In genomic region chr6:42774821-42775487, GRCh38 we compare ENCODE assay signal across 2 cellular contexts.
TF ChIP-seq lines count a peak whose summit lies in the region.

No MANE protein-coding gene starts in this region.

TF ChIP-seq in GM12891, 5 proteins besides CTCF, POLR2A, EP300 and RAD21:
- TF ChIP-seq TAF1 (IDR thresholded peaks at IDR 0.05; ENCODE audit: low read depth, low read length) (peak; percentile 10; the same call in 1 of the 2 replicates), SPI1 (IDR thresholded peaks at IDR 0.05; ENCODE audit: low read depth, low read length) (peak; percentile 83)

TF ChIP-seq in GM12878, 131 proteins besides CTCF, POLR2A, EP300 and RAD21:
- TF ChIP-seq RELB (IDR thresholded peaks at IDR 0.05; ENCODE audit: low read depth) (peak; percentile 83), RBBP5 (conservative IDR thresholded peaks at IDR 0.05) (0 out of 2 replicates have a peak, but pooled peaks have one; percentile 72), FOXM1 (IDR thresholded peaks at IDR 0.05; ENCODE audit: low read depth, low read length) (0 out of 2 replicates have a peak, but pooled peaks have one; percentile 9), ATF7 (IDR thresholded peaks at IDR 0.05; ENCODE audit: low read depth) (peak; percentile 73), SMARCA5 (IDR thresholded peaks at IDR 0.05) (peak; percentile 87), CREB1 (IDR thresholded peaks at IDR 0.05; ENCODE audit: low read depth) (0 out of 2 replicates have a peak, but pooled peaks have one; percentile 10), NBN (IDR thresholded peaks at IDR 0.05) (peak; percentile 96), EED (IDR thresholded peaks at IDR 0.05; ENCODE audit: low read depth) (peak; percentile 88), SMAD5 (IDR thresholded peaks at IDR 0.05; ENCODE audit: low read depth) (peak; percentile 55; the same call in 1 of the 2 replicates), NFIC (IDR thresholded peaks at IDR 0.05; ENCODE audit: low read depth, low read length) (peak; percentile 61; the same call in 1 of the 2 replicates), ATF2 (IDR thresholded peaks at IDR 0.05; ENCODE audit: low read length) (peak; percentile 57; the same call in 1 of the 2 replicates), SKIL (IDR thresholded peaks at IDR 0.05; ENCODE audit: low read depth, poor library complexity, severe bottlenecking) (peak; percentile 68), IKZF2 (IDR thresholded peaks at IDR 0.05) (peak; percentile 93 to 95), IRF4 (IDR thresholded peaks at IDR 0.05; ENCODE audit: low read depth, low read length) (0 out of 2 replicates have a peak, but pooled peaks have one; percentile 21), KLF5 (IDR thresholded peaks at IDR 0.05; ENCODE audit: partially characterized antibody) (peak; percentile 47), YY1 (IDR thresholded peaks at IDR 0.05; ENCODE audit: low read depth, low read length) (peak; percentile 41; the same call in 1 of the 2 replicates), PKNOX1 (IDR thresholded peaks at IDR 0.05) (peak; percentile 56), CHD2 (IDR thresholded peaks at IDR 0.05; ENCODE audit: borderline replicate concordance, low read depth, low read length) (0 out of 2 replicates have a peak, but pooled peaks have one; percentile 25), MTA2 (IDR thresholded peaks at IDR 0.05; ENCODE audit: low read depth) (peak; percentile 69), SMAD1 (IDR thresholded peaks at IDR 0.05; ENCODE audit: low read depth, partially characterized antibody) (peak; percentile 34), JUNB (IDR thresholded peaks at IDR 0.05) (peak; percentile 51), ZNF384 (IDR thresholded peaks at IDR 0.05; ENCODE audit: borderline replicate concordance, low read depth, low read length) (peak; percentile 56; the same call in 1 of the 2 replicates), NR2F1 (conservative IDR thresholded peaks at IDR 0.05) (peak; percentile 42; the same call in 1 of the 2 replicates), PML (IDR thresholded peaks at IDR 0.05; ENCODE audit: low read length) (peak; percentile 79), IKZF1 (conservative IDR thresholded peaks at IDR 0.05) (peak; percentile 94), DPF2 (IDR thresholded peaks at IDR 0.05) (peak; percentile 75), SPI1 (IDR thresholded peaks at IDR 0.05; ENCODE audit: borderline replicate concordance, insufficient read depth, low read depth, low read length) (peak; percentile 81), ASH2L (IDR thresholded peaks at IDR 0.05; ENCODE audit: borderline replicate concordance, low read depth) (peak; percentile 94; the same call in 1 of the 2 replicates), ZNF217 (IDR thresholded peaks at IDR 0.05) (0 out of 2 replicates have a peak, but pooled peaks have one; percentile 42), RUNX3 (IDR thresholded peaks at IDR 0.05; ENCODE audit: low read length) (peak; percentile 61; the same call in 1 of the 2 replicates), BHLHE40 (IDR thresholded peaks at IDR 0.05; ENCODE audit: borderline replicate concordance in 1 of 2, low read depth in 2 of 2, low read length in 1 of 2) (peak in 1 of 2 experiments; percentile 57; a peak in 1 of 4 replicates), POLR2AphosphoS5 (IDR thresholded peaks at IDR 0.05; ENCODE audit: low read length) (peak; percentile 77), ETV6 (conservative IDR thresholded peaks at IDR 0.05 in 1 of 2, IDR thresholded peaks at IDR 0.05 in 1 of 2; ENCODE audit: borderline replicate concordance in 1 of 2, low read depth in 1 of 2) (0 out of 4 replicates have a peak, but pooled peaks of 1 of the 2 experiments have one; percentile 5), CBFB (IDR thresholded peaks at IDR 0.05; ENCODE audit: low read depth) (0 out of 2 replicates have a peak, but pooled peaks have one; percentile 64), POU2F2 (IDR thresholded peaks at IDR 0.05; ENCODE audit: borderline replicate concordance, low read depth, low read length) (peak; percentile 41; the same call in 1 of the 3 replicates), GATAD2B (conservative IDR thresholded peaks at IDR 0.05; ENCODE audit: low read depth) (peak; percentile 62; the same call in 1 of the 2 replicates), HDGF (IDR thresholded peaks at IDR 0.05) (peak; percentile 87; the same call in 1 of the 2 replicates), MLLT1 (IDR thresholded peaks at IDR 0.05) (peak; percentile 83)
